16 cellular contexts compared by ENCODE assay signal in genomic region chr12:7859552-7859951, GRCh38. TPM values are rescaled to one million over a fixed set of nuclear protein-coding genes. Genes with fewer than 3 reads are reported as not detected.
DNase-seq lines count a peak whose midpoint lies in the region; ATAC-seq and TF ChIP-seq lines count a peak whose summit lies in the region.
"Had no signal": no experiment of that assay in that cellular context is flagged by ENCODE, and none has a peak within 500 bp of the region (broad histone marks: within the 10 kb centered on the region; RNA-seq: fewer than 3 reads in every experiment).

No MANE protein-coding gene starts in this region.

- H3K27ac ChIP-seq in mammary epithelial cell (ENCODE audit: insufficient read depth, low read depth, low read length) (no peak overlapping the region), mesodermal cell (ENCODE audit: low read depth, low read length, severe bottlenecking) (peak overlapping the region; percentile 93), colonic mucosa (no peak overlapping the region)
- H3K27ac ChIP-seq: 22Rv1, KMS-11 had no signal

- no peaks in the 10 kb centered on the region for H3K79me2 ChIP-seq in mammary epithelial cell (ENCODE audit: insufficient read depth, low read length)

- H3K36me3 Mint-ChIP-seq in MCF 10A (ENCODE audit: insufficient read depth, unreplicated experiment): no peaks in the 10 kb centered on the region
- peaks cover 2% of the 10 kb centered on the region for H3K36me3 Mint-ChIP-seq in activated CD8-positive, alpha-beta T cell treated with anti-CD3 and anti-CD28 coated beads, Interleukin-2, amount 10 ng/mL, durations not matched to agents 7 days and 5 days (ENCODE audit: low read depth)
- H3K36me3 Mint-ChIP-seq: naive B cell had no signal

- H4K20me1 ChIP-seq in mammary epithelial cell (ENCODE audit: insufficient read depth, low read length): no peaks in the 10 kb centered on the region

- CTCF ChIA-PET in MCF 10A (lab: Yijun Ruan, JAX) (interaction anchor here (0.5 to 4.4 kb wide), 21 partner anchors 8 to 379 kb away, joined by 3 to 51 read pairs (median 3); no protein-coding TSS in a partner anchor), mammary epithelial cell (lab: Charles Lee; ENCODE audit: low non-redundant PET) (no interaction called here)
- CTCF ChIA-PET in activated CD8-positive, alpha-beta T cell treated with anti-CD3 and anti-CD28 coated beads, Interleukin-2, amount 10 ng/mL, durations not matched to agents 7 days and 5 days (lab: Charles Lee): interaction anchor here (0.7 to 6.4 kb wide), 14 partner anchors 11 to 219 kb away, joined by 3 to 40 read pairs (median 4); no protein-coding TSS in a partner anchor

- H3K4me1 ChIP-seq in mammary epithelial cell (ENCODE audit: insufficient read depth, low read length) (peaks cover 11% of the 10 kb centered on the region), mesodermal cell (ENCODE audit: control insufficient read depth, insufficient read depth, low read length, poor library complexity, severe bottlenecking) (peaks cover 14% of the 10 kb centered on the region), colonic mucosa (no peaks in the 10 kb centered on the region)
- H3K4me1 ChIP-seq: Peyer's patch had no signal

- H3K9ac ChIP-seq in mammary epithelial cell (ENCODE audit: insufficient read depth, low read length): no peak overlapping the region
- H3K9ac ChIP-seq in colonic mucosa (ENCODE audit: low read depth in 2 of 2, low read length in 2 of 2): no peak overlapping the region
- H3K9ac ChIP-seq: KMS-11 had no signal

- H2AFZ ChIP-seq in mammary epithelial cell (ENCODE audit: low read depth, low read length): no peak overlapping the region

- no peak for ATAC-seq in activated CD8-positive, alpha-beta T cell treated with anti-CD3 and anti-CD28 coated beads, Interleukin-2, amount 10 ng/mL, durations not matched to agents 7 days and 5 days

- no TSS peak for BruUV-seq in MCF 10A (replicated peaks; lab: Mats Ljungman, UMichigan)
- no TSS peak for BruUV-seq in mammary epithelial cell (replicated peaks; lab: Mats Ljungman, UMichigan)

- no peak overlapping the region for H3K4me3 Mint-ChIP-seq in MCF 10A (ENCODE audit: unreplicated experiment)
- H3K4me3 Mint-ChIP-seq in activated CD8-positive, alpha-beta T cell treated with anti-CD3 and anti-CD28 coated beads, Interleukin-2, amount 10 ng/mL, durations not matched to agents 7 days and 5 days: no peak overlapping the region
- H3K4me3 Mint-ChIP-seq: activated CD4-positive, alpha-beta T cell treated with anti-CD3 and anti-CD28 coated beads, Interleukin-2, amount 10 ng/mL, durations not matched to agents 24 days and 14 days; activated T-cell treated with anti-CD3 and anti-CD28 coated beads, Interleukin-2, amount 50 U/mL, for 4 hours; T-helper 1 cell treated with Interleukin-12 subunit alpha and Interleukin-12 subunit beta and Interleukin-4 antibody, amounts not matched to agents 30 μg/mL and 1 μg/mL, for 36 hours had no signal

- H3K4me3 ChIP-seq in mammary epithelial cell (replicated peaks in 1 of 3; ENCODE audit: insufficient read depth in 1 of 3, low read depth in 2 of 3, low read length in 3 of 3): no peak overlapping the region
- H3K4me3 ChIP-seq in mesodermal cell (ENCODE audit: extremely low read depth, insufficient read depth, low read length, poor library complexity, severe bottlenecking): no peak overlapping the region
- no peak overlapping the region for H3K4me3 ChIP-seq in colonic mucosa
- H3K4me3 ChIP-seq: Peyer's patch, stomach had no signal

- intact Hi-C loops in MCF 10A (cut with micrococcal nuclease) (no loop called here), mammary epithelial cell (cut with micrococcal nuclease) (no loop called here), colonic mucosa (cut with DNase I) (loop anchor here (2.0 kb wide), 1 partner anchor 135 kb away; no protein-coding TSS in a partner anchor)

- dilution Hi-C loops in mammary epithelial cell (cut with HindIII; ENCODE audit: low sequenced_read_pairs): no loop called here

- H3K36me3 ChIP-seq in mammary epithelial cell (ENCODE audit: insufficient read depth, low read length) (no peaks in the 10 kb centered on the region), mesodermal cell (ENCODE audit: control insufficient read depth, insufficient read depth, low read length) (no peaks in the 10 kb centered on the region), colonic mucosa (no peaks in the 10 kb centered on the region)
- H3K36me3 ChIP-seq: Peyer's patch, stomach had no signal

- in situ Hi-C loops in mammary epithelial cell (cut with MboI; ENCODE audit: low sequenced_read_pairs in 2 of 2): loop anchor here in 1 of 2 donors (5.0 kb wide), 1 partner anchor 133 kb away; no protein-coding TSS in a partner anchor

- H3K9me3 ChIP-seq in mammary epithelial cell (replicated peaks; ENCODE audit: insufficient read depth, low read length): no peaks in the 10 kb centered on the region
- no peaks in the 10 kb centered on the region for H3K9me3 ChIP-seq in mesodermal cell (ENCODE audit: control insufficient read depth, low read length)
- no peaks in the 10 kb centered on the region for H3K9me3 ChIP-seq in colonic mucosa
- H3K9me3 ChIP-seq: Peyer's patch, stomach had no signal

- peaks cover 15% of the 10 kb centered on the region for H3K4me1 Mint-ChIP-seq in MCF 10A (ENCODE audit: insufficient read depth, unreplicated experiment)
- H3K4me1 Mint-ChIP-seq in activated CD8-positive, alpha-beta T cell treated with anti-CD3 and anti-CD28 coated beads, Interleukin-2, amount 10 ng/mL, durations not matched to agents 7 days and 5 days (ENCODE audit: low read depth): peaks cover 20% of the 10 kb centered on the region

- H3K27me3 ChIP-seq in mammary epithelial cell (ENCODE audit: insufficient read depth, low read length): no peaks in the 10 kb centered on the region
- H3K27me3 ChIP-seq in colonic mucosa: no peaks in the 10 kb centered on the region
- H3K27me3 ChIP-seq: Peyer's patch, stomach had no signal

- peak overlapping the region; percentile 20 for H3K27ac Mint-ChIP-seq in MCF 10A (ENCODE audit: low read depth, unreplicated experiment)
- H3K27ac Mint-ChIP-seq in activated CD8-positive, alpha-beta T cell treated with anti-CD3 and anti-CD28 coated beads, Interleukin-2, amount 10 ng/mL, durations not matched to agents 7 days and 5 days: no peak overlapping the region
- H3K27ac Mint-ChIP-seq: T-helper 1 cell treated with Interleukin-12 subunit alpha and Interleukin-12 subunit beta and Interleukin-4 antibody, amounts not matched to agents 30 μg/mL and 1 μg/mL, for 36 hours had no signal

- no peak overlapping the region for H3K4me2 ChIP-seq in mammary epithelial cell (ENCODE audit: insufficient read depth, low read depth, low read length)
- H3K4me2 ChIP-seq: KMS-11 had no signal

- no peak for DNase-seq in MCF 10A (ENCODE audit: unreplicated experiment)
- no peak for DNase-seq in mammary epithelial cell
- peak; percentile 77 for DNase-seq in amniotic epithelial cell (ENCODE audit: low read depth)
- DNase-seq in activated CD8-positive, alpha-beta T cell treated with anti-CD3 and anti-CD28 coated beads, Interleukin-2, amount 10 ng/mL, durations not matched to agents 7 days and 5 days: no peak
- DNase-seq in activated CD4-positive, CD25-positive, alpha-beta regulatory T cell treated with anti-CD3 and anti-CD28 coated beads, Interleukin-2, amount 50 U/mL, for 72 hours: no peak
- no peak for DNase-seq in KG1 (lab: John Stamatoyannopoulos, UW)
- DNase-seq in colonic mucosa: no peak

- H3K9me3 Mint-ChIP-seq in MCF 10A (ENCODE audit: unreplicated experiment): no peaks in the 10 kb centered on the region
- no peaks in the 10 kb centered on the region for H3K9me3 Mint-ChIP-seq in activated CD8-positive, alpha-beta T cell treated with anti-CD3 and anti-CD28 coated beads, Interleukin-2, amount 10 ng/mL, durations not matched to agents 7 days and 5 days (ENCODE audit: insufficient read depth)
- H3K9me3 Mint-ChIP-seq: activated CD4-positive, alpha-beta T cell treated with anti-CD3 and anti-CD28 coated beads, Interleukin-2, amount 10 ng/mL, durations not matched to agents 24 days and 14 days; activated T-cell treated with anti-CD3 and anti-CD28 coated beads, Interleukin-2, amount 50 U/mL, for 4 hours; naive B cell; T-helper 1 cell treated with Interleukin-12 subunit alpha and Interleukin-12 subunit beta and Interleukin-4 antibody, amounts not matched to agents 30 μg/mL and 1 μg/mL, for 36 hours had no signal

- H3K27me3 Mint-ChIP-seq in MCF 10A (ENCODE audit: insufficient read depth, unreplicated experiment): no peaks in the 10 kb centered on the region
- peaks cover 7% of the 10 kb centered on the region for H3K27me3 Mint-ChIP-seq in activated CD8-positive, alpha-beta T cell treated with anti-CD3 and anti-CD28 coated beads, Interleukin-2, amount 10 ng/mL, durations not matched to agents 7 days and 5 days (ENCODE audit: low read depth)

- TF ChIP-seq CTCF in MCF 10A (IDR thresholded peaks at IDR 0.05; ENCODE audit: unreplicated experiment): no peak
- no peak for TF ChIP-seq CTCF in mammary epithelial cell (conservative IDR thresholded peaks at IDR 0.05 in 1 of 2, IDR thresholded peaks at IDR 0.05 in 1 of 2; ENCODE audit: extremely low read depth in 1 of 2, insufficient read depth in 1 of 2, low read depth in 1 of 2, low read length in 2 of 2)
- no peak for TF ChIP-seq CTCF in colonic mucosa (IDR thresholded peaks at IDR 0.05)

- WGBS in mammary epithelial cell (ENCODE audit: low coverage, missing lambda C conversion rate): 17% methylated on average over 2 of the region's 2 CpGs
- WGBS in mesodermal cell (ENCODE audit: insufficient coverage in 2 of 2), 2 experiments: 27 to 34% methylated on average over 2 of the region's 2 CpGs

- POLR2A ChIA-PET in MCF 10A (lab: Yijun Ruan, JAX): interaction anchor here (0.6 to 2.1 kb wide), 3 partner anchors 57 to 218 kb away, joined by 3 to 8 read pairs (median 3); no protein-coding TSS in a partner anchor
- POLR2A ChIA-PET in activated CD8-positive, alpha-beta T cell treated with anti-CD3 and anti-CD28 coated beads, Interleukin-2, amount 10 ng/mL, durations not matched to agents 7 days and 5 days (lab: Charles Lee): no interaction called here

RNA-seq across cellular contexts. Expression of gene SLC2A14, which starts 13.2 kb away (rescaled TPM):
- total RNA-seq in MCF 10A (2022) (not detected in 2 replicates), mammary epithelial cell (under 1 TPM in 1 of 2 donors, not detected in 1; 0.17 TPM), colonic mucosa (1 to 10 TPM in 1 of 2 donors, under 1 TPM in 1; 0.35 to 1.0 TPM)
- 0.11 TPM for polyA plus RNA-seq in mammary epithelial cell
- not detected for polyA minus RNA-seq in mammary epithelial cell
- not detected for polyA plus RNA-seq in mesodermal cell (2013, experiment 1 of 2)
- polyA plus RNA-seq in mesodermal cell (2013, experiment 2 of 2): 0.20 TPM
- under 1 TPM; 0.13 to 0.18 TPM for total RNA-seq in activated CD8-positive, alpha-beta T cell treated with anti-CD3 and anti-CD28 coated beads, Interleukin-2, amount 10 ng/mL, durations not matched to agents 7 days and 5 days
- total RNA-seq: stomach had no signal
